In the genomic region with DNA sequence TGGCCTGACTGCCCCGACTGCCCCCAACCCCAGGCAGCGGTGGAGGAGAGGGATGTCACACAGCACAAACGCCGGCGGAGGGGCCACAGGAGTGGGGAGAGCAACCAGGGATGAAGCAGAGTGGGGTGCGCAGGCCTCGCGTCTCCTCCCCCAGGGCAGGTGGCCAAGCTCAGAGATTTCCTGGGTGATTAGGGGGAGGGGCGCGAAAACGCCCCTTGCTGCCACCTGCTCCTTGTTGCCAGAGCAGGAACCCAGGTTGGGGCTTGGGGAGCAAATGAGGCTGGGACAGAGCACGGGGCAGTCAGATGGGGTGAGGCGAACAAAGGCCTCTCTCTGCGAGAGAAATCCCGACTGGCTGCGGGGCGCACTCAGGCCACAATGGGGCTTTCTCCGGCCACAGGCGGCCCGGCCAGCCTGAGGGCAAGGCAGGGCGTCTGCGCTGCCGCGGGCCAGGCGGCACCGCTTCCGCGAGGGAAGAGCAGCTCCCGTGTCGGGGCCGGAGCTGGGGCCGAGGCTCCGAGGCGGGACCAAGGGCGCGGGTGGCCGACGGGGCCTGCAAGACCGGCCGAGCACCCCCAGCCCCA, we compare ENCODE assay signal across 8 cellular contexts. TPM values are rescaled to one million over a fixed set of nuclear protein-coding genes. Genes with fewer than 3 reads are reported as not detected.
DNase-seq lines count a peak whose midpoint lies in the region; ATAC-seq, FAIRE-seq and TF ChIP-seq lines count a peak whose summit lies in the region.

No MANE protein-coding gene starts in this region.

- H3K9ac ChIP-seq in keratinocyte (ENCODE audit: control insufficient read depth, extremely low read depth, insufficient read depth, low read length): peak overlapping the region; percentile 85

- peak overlapping the region; percentile 85 to 96 (median 95) for H3K27ac Mint-ChIP-seq in brain

- H3K4me1 Mint-ChIP-seq in brain: peaks cover 53% of the 10 kb centered on the region

- peak overlapping the region; percentile 71 for H3K4me2 ChIP-seq in keratinocyte (ENCODE audit: control insufficient read depth, extremely low read depth, insufficient read depth, low read depth, low read length)

- peak; percentile 43 for ATAC-seq in HG02678 (IDR thresholded peaks at IDR 0.05; ENCODE audit: unreplicated experiment)

- H2AFZ ChIP-seq in keratinocyte (ENCODE audit: control insufficient read depth, low read length): peak overlapping the region; percentile 55

- peaks cover 0 to 7% (median 0%) of the 10 kb centered on the region in 5 experiments for H3K9me3 Mint-ChIP-seq in brain

- H3K36me3 ChIP-seq in keratinocyte (ENCODE audit: control insufficient read depth in 2 of 2, extremely low read depth in 1 of 2, insufficient read depth in 2 of 2, low read length in 2 of 2) (no peaks in the 10 kb centered on the region), spleen (no peaks in the 10 kb centered on the region)

- TF ChIP-seq CTCF in brain (conservative IDR thresholded peaks at IDR 0.05) (no peak), keratinocyte (optimal IDR thresholded peaks at IDR 0.05 in 1 of 3, IDR thresholded peaks at IDR 0.05 in 1 of 3, conservative IDR thresholded peaks at IDR 0.05 in 1 of 3; ENCODE audit: extremely low read depth in 1 of 3, insufficient read depth in 2 of 3, low read length in 3 of 3) (no peak), spleen (IDR thresholded peaks at IDR 0.05 in 8 of 11, conservative IDR thresholded peaks at IDR 0.05 in 3 of 11) (no peak)

- H3K27me3 Mint-ChIP-seq in brain: no peaks in the 10 kb centered on the region

- 0 to 21% (median 18%) methylated on average over 13 to 40 of the region's 40 CpGs for WGBS in spleen, 5 donors

- peaks cover 7% of the 10 kb centered on the region for H3K4me1 ChIP-seq in keratinocyte (ENCODE audit: control insufficient read depth, extremely low read depth, insufficient read depth, low read length)
- peaks cover 14 to 43% (median 28%) of the 10 kb centered on the region in 6 donors for H3K4me1 ChIP-seq in spleen

- dilution Hi-C loops in keratinocyte (cut with MboI; ENCODE audit: extremely low pct_ligation_motif_present, low sequenced_read_pairs): no loop called here

- peak; percentile 76 for DNase-seq in activated CD8-positive, alpha-beta memory T cell treated with anti-CD3 and anti-CD28 coated beads for 24 hours
- DNase-seq in activated CD8-positive, alpha-beta memory T cell treated with anti-CD3 and anti-CD28 coated beads, Interleukin-2, amount 50 U/mL, for 4 hours: no peak
- DNase-seq in NCI-H526 (lab: John Stamatoyannopoulos, UW) (peak; percentile 47 to 87), keratinocyte (ENCODE audit: low read depth, low spot score) (no peak), spleen (peak; percentile 88), NCI-H2029 treated with DMSO at 0.1 percent for 48 hours (lab: John Stamatoyannopoulos, UW) (no peak)

- H3K9me3 ChIP-seq in keratinocyte (ENCODE audit: control insufficient read depth, low read depth, low read length) (no peaks in the 10 kb centered on the region), spleen (no peaks in the 10 kb centered on the region)

- peak overlapping the region; percentile 65 to 76 (median 71) for H3K4me3 Mint-ChIP-seq in brain

- H3K79me2 ChIP-seq in keratinocyte (ENCODE audit: control insufficient read depth, insufficient read depth, low read length): no peaks in the 10 kb centered on the region

- H3K4me3 ChIP-seq in keratinocyte (ENCODE audit: control insufficient read depth in 2 of 3, extremely low read depth in 1 of 3, insufficient read depth in 2 of 3, low read depth in 1 of 3, low read length in 3 of 3) (peak overlapping the region; percentile 32 to 61 (median 54)), spleen (peak overlapping the region; percentile 28 to 71 (median 46))

- TF ChIP-seq POLR2A in spleen (IDR thresholded peaks at IDR 0.05): peak in 1 of 3 donors; percentile 55

- H3K27ac ChIP-seq in keratinocyte (ENCODE audit: control insufficient read depth, insufficient read depth, low read length) (peak overlapping the region; percentile 75), spleen (peak overlapping the region; percentile 77 to 94 (median 89))

- intact Hi-C loops in spleen (cut with DNase I; ENCODE audit: low total_unique reads): no loop called here

- H3K27me3 ChIP-seq in keratinocyte (ENCODE audit: control insufficient read depth, extremely low read depth, insufficient read depth, low read length) (no peaks in the 10 kb centered on the region), spleen (replicated peaks in 1 of 7) (no peaks in the 10 kb centered on the region)

- FAIRE-seq in keratinocyte (lab: Jason Lieb, UNC): no peak

- H4K20me1 ChIP-seq in keratinocyte (ENCODE audit: control insufficient read depth, extremely low read depth, insufficient read depth, low read length): no peaks in the 10 kb centered on the region

- H3K36me3 Mint-ChIP-seq in brain: no peaks in the 10 kb centered on the region

- H3K9me1 ChIP-seq in keratinocyte (ENCODE audit: control insufficient read depth, extremely low read depth, insufficient read depth, low read length): no peaks in the 10 kb centered on the region

RNA-seq across cellular contexts. Expression of a gene that starts 11.5 kb away (rescaled TPM):
- not detected for polyA plus RNA-seq in brain (ENCODE audit: insufficient read depth, low read depth, low replicate concordance)
- polyA plus RNA-seq in keratinocyte: not detected in 3 replicates
- polyA plus RNA-seq in keratinocyte (2011; ENCODE audit: low read depth): not detected
- polyA plus RNA-seq in keratinocyte (2011; cell fraction: cytosol; rRNA removed): not detected in 2 replicates
- polyA plus RNA-seq in keratinocyte (2011; cell fraction: nucleus; rRNA removed): not detected in 2 replicates
- not detected in 2 replicates for polyA plus RNA-seq in keratinocyte (2012; ENCODE audit: low replicate concordance)
- polyA minus RNA-seq in keratinocyte: not detected in 3 replicates
- not detected for polyA minus RNA-seq in keratinocyte (2011; cell fraction: cytosol; rRNA and poly(A)+ RNA removed)
- not detected in 2 replicates for polyA minus RNA-seq in keratinocyte (2011; cell fraction: nucleus; rRNA and poly(A)+ RNA removed)
- total RNA-seq in spleen: not detected
- not detected for polyA plus RNA-seq in spleen

Comparison
In these comparisons a context has a peak if more than half of its experiments do, and no peak if none do; other contexts are left out.
1. DNase-seq: peak in activated CD8-positive, alpha-beta memory T cell treated with anti-CD3 and anti-CD28 coated beads for 24 hours (single experiment), NCI-H526 (2 of 2) and spleen (single experiment); none in activated CD8-positive, alpha-beta memory T cell treated with anti-CD3 and anti-CD28 coated beads, Interleukin-2, amount 50 U/mL, for 4 hours (single experiment), keratinocyte (single experiment) and NCI-H2029 treated with DMSO at 0.1 percent for 48 hours (single experiment).